Comparison of ENCODE assay signal across 8 cellular contexts in genomic region chr3:52798978-52799476, GRCh38. TPM values are rescaled to one million over a fixed set of nuclear protein-coding genes. Genes with fewer than 3 reads are reported as not detected.
DNase-seq lines count a peak whose midpoint lies in the region; ATAC-seq and TF ChIP-seq lines count a peak whose summit lies in the region.

No MANE protein-coding gene starts in this region.

- no peak overlapping the region for H3K27ac Mint-ChIP-seq in CD4-positive, alpha-beta T cell
- H3K27ac Mint-ChIP-seq in GM23338: no peak overlapping the region

- no peaks in the 10 kb centered on the region for H3K36me3 Mint-ChIP-seq in CD4-positive, alpha-beta T cell (ENCODE audit: low read depth)
- H3K36me3 Mint-ChIP-seq in GM23338 (ENCODE audit: low read depth): no peaks in the 10 kb centered on the region

- POLR2A ChIA-PET in CD4-positive, alpha-beta T cell (lab: Charles Lee): no interaction called here

- no peaks in the 10 kb centered on the region for H3F3A ChIP-seq in GM23338 (replicated peaks; ENCODE audit: low read depth)

- peak; percentile 39 for TF ChIP-seq CTCF in CD4-positive, alpha-beta T cell (IDR thresholded peaks at IDR 0.05)
- peak; percentile 77 to 84 for TF ChIP-seq CTCF in GM23338 (conservative IDR thresholded peaks at IDR 0.05; ENCODE audit: low read depth in 2 of 2)
- peak in 1 of 2 donors; percentile 42 for TF ChIP-seq CTCF in left lung (IDR thresholded peaks at IDR 0.05)

- CTCF ChIA-PET in CD4-positive, alpha-beta T cell (lab: Charles Lee): no interaction called here

- no peaks in the 10 kb centered on the region for H3K36me3 ChIP-seq in GM23338 (ENCODE audit: insufficient read depth)
- no peaks in the 10 kb centered on the region for H3K36me3 ChIP-seq in left lung

- intact Hi-C loops in CD4-positive, alpha-beta T cell (cut with DNase I, micrococcal nuclease): no loop called here
- intact Hi-C loops in left lung (cut with DNase I): no loop called here

- H3K4me3 ChIP-seq in GM23338: no peak overlapping the region
- H3K4me3 ChIP-seq in left lung: no peak overlapping the region

- no peaks in the 10 kb centered on the region for H3K27me3 ChIP-seq in CD4-positive, alpha-beta T cell (ENCODE audit: control insufficient read depth, insufficient read depth, low read length)
- no peaks in the 10 kb centered on the region for H3K27me3 ChIP-seq in GM23338 (ENCODE audit: insufficient read depth)
- H3K27me3 ChIP-seq in left lung: no peaks in the 10 kb centered on the region

- H3K4me1 Mint-ChIP-seq in CD4-positive, alpha-beta T cell (ENCODE audit: low read depth): no peaks in the 10 kb centered on the region
- no peaks in the 10 kb centered on the region for H3K4me1 Mint-ChIP-seq in GM23338

- no peaks in the 10 kb centered on the region for H3K9me2 ChIP-seq in GM23338 (ENCODE audit: insufficient read depth)

- H3K9me3 ChIP-seq in CD4-positive, alpha-beta T cell (ENCODE audit: control insufficient read depth, low read length): no peaks in the 10 kb centered on the region
- H3K9me3 ChIP-seq in left lung: no peaks in the 10 kb centered on the region

- H3K4me1 ChIP-seq in GM23338 (ENCODE audit: insufficient read depth) (no peaks in the 10 kb centered on the region), left lung (no peaks in the 10 kb centered on the region)

- no peak overlapping the region for H3K4me2 ChIP-seq in GM23338

- no peaks in the 10 kb centered on the region for H3K79me2 ChIP-seq in GM23338 (replicated peaks; ENCODE audit: insufficient read depth)

- no peaks in the 10 kb centered on the region for H3K27me3 Mint-ChIP-seq in CD4-positive, alpha-beta T cell
- peaks cover 13% of the 10 kb centered on the region for H3K27me3 Mint-ChIP-seq in GM23338 (ENCODE audit: insufficient read depth, low read depth, poor library complexity)

- H3K27ac ChIP-seq in CD4-positive, alpha-beta T cell (ENCODE audit: low read depth, low read length): no peak overlapping the region
- no peak overlapping the region for H3K27ac ChIP-seq in GM23338 (ENCODE audit: low read depth)
- no peak overlapping the region for H3K27ac ChIP-seq in left lung

- ATAC-seq in CD4-positive, alpha-beta T cell (ENCODE audit: poor library complexity): peak; percentile 37
- ATAC-seq in GM23338 (peak; percentile 95), left lung (peak; percentile 48), GM19395 (IDR thresholded peaks at IDR 0.05; ENCODE audit: unreplicated experiment) (no peak)

- H4K20me1 ChIP-seq in GM23338 (replicated peaks; ENCODE audit: insufficient read depth): no peaks in the 10 kb centered on the region

- peak in 1 of 10 experiments; percentile 3 for DNase-seq in CD4-positive, alpha-beta T cell
- DNase-seq in GM23338 (ENCODE audit: low spot score) (peak; percentile 82), left lung (no peak), mucosa of gallbladder (ENCODE audit: low spot score) (no peak), NCI-H1417 (lab: John Stamatoyannopoulos, UW) (no peak), NCI-H146 treated with DMSO at 0.1 percent for 48 hours (lab: John Stamatoyannopoulos, UW; ENCODE audit: unreplicated experiment) (no peak)
- DNase-seq in activated T-cell treated with anti-CD3 and anti-CD28 coated beads, Interleukin-2, amount 50 U/mL, for 48 hours: peak; percentile 44 to 47

- H2AFZ ChIP-seq in GM23338: peak overlapping the region; percentile 91

- H3K9me3 Mint-ChIP-seq in CD4-positive, alpha-beta T cell: no peaks in the 10 kb centered on the region
- H3K9me3 Mint-ChIP-seq in GM23338: no peaks in the 10 kb centered on the region

- H3K4me3 Mint-ChIP-seq in CD4-positive, alpha-beta T cell: no peak overlapping the region
- H3K4me3 Mint-ChIP-seq in GM23338: no peak overlapping the region

TF ChIP-seq in GM23338, 12 proteins besides CTCF, POLR2A, EP300 and RAD21:
- TF ChIP-seq EZH2 (IDR thresholded peaks at IDR 0.05; ENCODE audit: low read depth, unreplicated experiment) (no peak), STAT1 (IDR thresholded peaks at IDR 0.05; ENCODE audit: unreplicated experiment) (no peak), ETS1 (IDR thresholded peaks at IDR 0.05) (no peak), CREB1 (CRISPR knock-in tag; IDR thresholded peaks at IDR 0.05; ENCODE audit: low read depth) (no peak), POLR2AphosphoS5 (IDR thresholded peaks at IDR 0.05; ENCODE audit: low read depth) (no peak)

RNA-seq across cellular contexts. Expression of gene ITIH3, which starts 4.4 kb away (rescaled TPM):
- total RNA-seq in CD4-positive, alpha-beta T cell: not detected
- total RNA-seq in GM23338 (2014; rRNA removed; shearing (Covaris generic)): 0.31 TPM in 1 of 2 replicates, not detected in the other
- not detected in 2 replicates for polyA plus RNA-seq in GM23338 (2016; fragmentation: Nextera tagmentation; extraction: Ambion mirVana)
- total RNA-seq in left lung (1 to 10 TPM; 1.5 to 3.6 TPM), mucosa of gallbladder (2.0 TPM)

RNA-seq across cellular contexts. Expression of gene ITIH1, which starts 21.6 kb away (rescaled TPM):
- not detected for total RNA-seq in CD4-positive, alpha-beta T cell
- total RNA-seq in GM23338 (2014; rRNA removed; shearing (Covaris generic)): not detected in 2 replicates
- not detected in 2 replicates for polyA plus RNA-seq in GM23338 (2016; fragmentation: Nextera tagmentation; extraction: Ambion mirVana)
- total RNA-seq in left lung (under 1 TPM in 1 of 2 donors, not detected in 1; 0.18 TPM), mucosa of gallbladder (4.8 TPM)

RNA-seq across cellular contexts. Expression of gene NEK4, which starts 28.3 kb away (rescaled TPM):
- total RNA-seq in CD4-positive, alpha-beta T cell: 1 to 10 TPM; 6.1 to 6.9 TPM
- 26.1 and 42.7 TPM in 2 replicates for total RNA-seq in GM23338 (2014; rRNA removed; shearing (Covaris generic))
- 8.6 and 9.0 TPM in 2 replicates for polyA plus RNA-seq in GM23338 (2016; fragmentation: Nextera tagmentation; extraction: Ambion mirVana)
- total RNA-seq in left lung (10 to 100 TPM; 23.6 to 29.0 TPM), mucosa of gallbladder (40.1 TPM)

RNA-seq across cellular contexts. Expression of gene ITIH4, which starts 31.4 kb away (rescaled TPM):
- total RNA-seq in CD4-positive, alpha-beta T cell: 10 to 100 TPM; 35.8 to 40.4 TPM
- total RNA-seq in GM23338 (2014; rRNA removed; shearing (Covaris generic)): 1.4 and 6.4 TPM in 2 replicates
- polyA plus RNA-seq in GM23338 (2016; fragmentation: Nextera tagmentation; extraction: Ambion mirVana): 0.82 and 0.89 TPM in 2 replicates
- total RNA-seq in left lung (10 to 100 TPM; 10.1 to 10.2 TPM), mucosa of gallbladder (10.2 TPM)

RNA-seq across cellular contexts. Expression of gene MUSTN1, which starts 35.8 kb away (rescaled TPM):
- total RNA-seq in CD4-positive, alpha-beta T cell: 10 to 100 TPM; 10.7 to 11.3 TPM
- total RNA-seq in GM23338 (2014; rRNA removed; shearing (Covaris generic)): 1.4 TPM in 1 of 2 replicates, not detected in the other
- polyA plus RNA-seq in GM23338 (2016; fragmentation: Nextera tagmentation; extraction: Ambion mirVana): 0.40 and 1.2 TPM in 2 replicates
- total RNA-seq in left lung (1 to 10 TPM; 1.2 to 7.5 TPM), mucosa of gallbladder (4.7 TPM)

Comparison
In these comparisons a context has a peak if more than half of its experiments do, and no peak if none do; other contexts are left out.
1. DNase-seq: peak in GM23338 (single experiment) and activated T-cell treated with anti-CD3 and anti-CD28 coated beads, Interleukin-2, amount 50 U/mL, for 48 hours (2 of 2); none in left lung (0 of 2), mucosa of gallbladder (single experiment), NCI-H1417 (0 of 3) and NCI-H146 treated with DMSO at 0.1 percent for 48 hours (single experiment).